2 cellular contexts compared by ENCODE assay signal in genomic region chr19:56294557-56294956, GRCh38.
A peak's percentile ranks its signal among the peaks of the same experiment; 100 is the strongest.
TF ChIP-seq lines count a peak whose summit lies in the region.

No MANE protein-coding gene starts in this region.

TF ChIP-seq in IMR-90, 13 proteins besides CTCF, POLR2A, EP300 and RAD21:
- TF ChIP-seq RFX5 (IDR thresholded peaks at IDR 0.05; ENCODE audit: low read depth, low read length) (no peak), FOS (IDR thresholded peaks at IDR 0.05; ENCODE audit: low read depth, low read length) (no peak), MAFK (IDR thresholded peaks at IDR 0.05; ENCODE audit: low read depth, low read length) (peak; percentile 65), MAZ (IDR thresholded peaks at IDR 0.05; ENCODE audit: borderline replicate concordance, low read depth, low read length) (no peak), USF2 (IDR thresholded peaks at IDR 0.05; ENCODE audit: low read depth, low read length) (no peak)

TF ChIP-seq in GM23338, 12 proteins besides CTCF, POLR2A, EP300 and RAD21:
- TF ChIP-seq ZNF114 (CRISPR knock-in tag; IDR thresholded peaks at IDR 0.05) (no peak), ZNF331 (CRISPR knock-in tag; IDR thresholded peaks at IDR 0.05; ENCODE audit: low read depth) (no peak), NANOG (IDR thresholded peaks at IDR 0.05; ENCODE audit: borderline replicate concordance) (no peak), POLR2AphosphoS5 (IDR thresholded peaks at IDR 0.05; ENCODE audit: low read depth) (no peak), STAT1 (IDR thresholded peaks at IDR 0.05; ENCODE audit: unreplicated experiment) (no peak), CREB1 (CRISPR knock-in tag; IDR thresholded peaks at IDR 0.05; ENCODE audit: low read depth) (no peak), EZH2phosphoT487 (IDR thresholded peaks at IDR 0.05; ENCODE audit: unreplicated experiment) (no peak), ETS1 (IDR thresholded peaks at IDR 0.05) (no peak), JUNB (IDR thresholded peaks at IDR 0.05; ENCODE audit: unreplicated experiment) (no peak)
- TF ChIP-seq, protein P1, sequence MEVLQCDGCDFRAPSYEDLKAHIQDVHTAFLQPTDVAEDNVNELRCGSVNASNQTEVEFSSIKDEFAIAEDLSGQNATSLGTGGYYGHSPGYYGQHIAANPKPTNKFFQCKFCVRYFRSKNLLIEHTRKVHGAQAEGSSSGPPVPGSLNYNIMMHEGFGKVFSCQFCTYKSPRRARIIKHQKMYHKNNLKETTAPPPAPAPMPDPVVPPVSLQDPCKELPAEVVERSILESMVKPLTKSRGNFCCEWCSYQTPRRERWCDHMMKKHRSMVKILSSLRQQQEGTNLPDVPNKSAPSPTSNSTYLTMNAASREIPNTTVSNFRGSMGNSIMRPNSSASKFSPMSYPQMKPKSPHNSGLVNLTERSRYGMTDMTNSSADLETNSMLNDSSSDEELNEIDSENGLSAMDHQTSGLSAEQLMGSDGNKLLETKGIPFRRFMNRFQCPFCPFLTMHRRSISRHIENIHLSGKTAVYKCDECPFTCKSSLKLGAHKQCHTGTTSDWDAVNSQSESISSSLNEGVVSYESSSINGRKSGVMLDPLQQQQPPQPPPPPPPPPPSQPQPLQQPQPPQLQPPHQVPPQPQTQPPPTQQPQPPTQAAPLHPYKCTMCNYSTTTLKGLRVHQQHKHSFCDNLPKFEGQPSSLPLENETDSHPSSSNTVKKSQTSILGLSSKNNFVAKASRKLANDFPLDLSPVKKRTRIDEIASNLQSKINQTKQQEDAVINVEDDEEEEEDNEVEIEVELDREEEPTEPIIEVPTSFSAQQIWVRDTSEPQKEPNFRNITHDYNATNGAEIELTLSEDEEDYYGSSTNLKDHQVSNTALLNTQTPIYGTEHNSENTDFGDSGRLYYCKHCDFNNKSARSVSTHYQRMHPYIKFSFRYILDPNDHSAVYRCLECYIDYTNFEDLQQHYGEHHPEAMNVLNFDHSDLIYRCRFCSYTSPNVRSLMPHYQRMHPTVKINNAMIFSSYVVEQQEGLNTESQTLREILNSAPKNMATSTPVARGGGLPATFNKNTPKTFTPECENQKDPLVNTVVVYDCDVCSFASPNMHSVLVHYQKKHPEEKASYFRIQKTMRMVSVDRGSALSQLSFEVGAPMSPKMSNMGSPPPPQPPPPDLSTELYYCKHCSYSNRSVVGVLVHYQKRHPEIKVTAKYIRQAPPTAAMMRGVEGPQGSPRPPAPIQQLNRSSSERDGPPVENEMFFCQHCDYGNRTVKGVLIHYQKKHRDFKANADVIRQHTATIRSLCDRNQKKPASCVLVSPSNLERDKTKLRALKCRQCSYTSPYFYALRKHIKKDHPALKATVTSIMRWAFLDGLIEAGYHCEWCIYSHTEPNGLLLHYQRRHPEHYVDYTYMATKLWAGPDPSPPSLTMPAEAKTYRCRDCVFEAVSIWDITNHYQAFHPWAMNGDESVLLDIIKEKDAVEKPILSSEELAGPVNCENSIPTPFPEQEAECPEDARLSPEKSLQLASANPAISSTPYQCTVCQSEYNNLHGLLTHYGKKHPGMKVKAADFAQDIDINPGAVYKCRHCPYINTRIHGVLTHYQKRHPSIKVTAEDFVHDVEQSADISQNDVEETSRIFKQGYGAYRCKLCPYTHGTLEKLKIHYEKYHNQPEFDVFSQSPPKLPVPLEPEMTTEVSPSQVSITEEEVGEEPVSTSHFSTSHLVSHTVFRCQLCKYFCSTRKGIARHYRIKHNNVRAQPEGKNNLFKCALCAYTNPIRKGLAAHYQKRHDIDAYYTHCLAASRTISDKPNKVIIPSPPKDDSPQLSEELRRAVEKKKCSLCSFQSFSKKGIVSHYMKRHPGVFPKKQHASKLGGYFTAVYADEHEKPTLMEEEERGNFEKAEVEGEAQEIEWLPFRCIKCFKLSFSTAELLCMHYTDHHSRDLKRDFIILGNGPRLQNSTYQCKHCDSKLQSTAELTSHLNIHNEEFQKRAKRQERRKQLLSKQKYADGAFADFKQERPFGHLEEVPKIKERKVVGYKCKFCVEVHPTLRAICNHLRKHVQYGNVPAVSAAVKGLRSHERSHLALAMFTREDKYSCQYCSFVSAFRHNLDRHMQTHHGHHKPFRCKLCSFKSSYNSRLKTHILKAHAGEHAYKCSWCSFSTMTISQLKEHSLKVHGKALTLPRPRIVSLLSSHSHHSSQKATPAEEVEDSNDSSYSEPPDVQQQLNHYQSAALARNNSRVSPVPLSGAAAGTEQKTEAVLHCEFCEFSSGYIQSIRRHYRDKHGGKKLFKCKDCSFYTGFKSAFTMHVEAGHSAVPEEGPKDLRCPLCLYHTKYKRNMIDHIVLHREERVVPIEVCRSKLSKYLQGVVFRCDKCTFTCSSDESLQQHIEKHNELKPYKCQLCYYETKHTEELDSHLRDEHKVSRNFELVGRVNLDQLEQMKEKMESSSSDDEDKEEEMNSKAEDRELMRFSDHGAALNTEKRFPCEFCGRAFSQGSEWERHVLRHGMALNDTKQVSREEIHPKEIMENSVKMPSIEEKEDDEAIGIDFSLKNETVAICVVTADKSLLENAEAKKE (CRISPR knock-in tag; IDR thresholded peaks at IDR 0.05), result no peak
